ENCODE assay signal across 1 cellular context in the genomic region with DNA sequence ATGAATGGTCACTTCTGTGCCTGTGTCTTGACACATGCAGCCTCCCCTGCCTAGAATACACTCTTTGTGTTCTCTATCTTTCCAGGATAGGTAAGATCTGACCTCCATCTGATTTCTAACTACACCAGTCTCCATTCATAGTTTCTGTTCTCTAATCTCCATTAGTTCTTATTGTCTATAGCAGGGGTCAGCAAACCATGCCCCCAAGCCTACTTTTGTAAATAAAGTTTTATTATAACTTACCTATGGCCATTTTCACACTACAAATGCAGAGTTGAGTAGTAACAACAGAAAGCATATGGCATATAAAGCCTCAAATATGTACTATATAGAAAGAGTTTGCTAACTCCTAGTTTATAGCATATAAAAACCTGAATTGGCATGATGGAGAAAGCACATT.
TF ChIP-seq lines count a peak whose summit lies in the region.

No MANE protein-coding gene starts in this region.

TF ChIP-seq in GM23338, 12 proteins besides CTCF, POLR2A, EP300 and RAD21 (continued from another document):
- TF ChIP-seq, protein P1, sequence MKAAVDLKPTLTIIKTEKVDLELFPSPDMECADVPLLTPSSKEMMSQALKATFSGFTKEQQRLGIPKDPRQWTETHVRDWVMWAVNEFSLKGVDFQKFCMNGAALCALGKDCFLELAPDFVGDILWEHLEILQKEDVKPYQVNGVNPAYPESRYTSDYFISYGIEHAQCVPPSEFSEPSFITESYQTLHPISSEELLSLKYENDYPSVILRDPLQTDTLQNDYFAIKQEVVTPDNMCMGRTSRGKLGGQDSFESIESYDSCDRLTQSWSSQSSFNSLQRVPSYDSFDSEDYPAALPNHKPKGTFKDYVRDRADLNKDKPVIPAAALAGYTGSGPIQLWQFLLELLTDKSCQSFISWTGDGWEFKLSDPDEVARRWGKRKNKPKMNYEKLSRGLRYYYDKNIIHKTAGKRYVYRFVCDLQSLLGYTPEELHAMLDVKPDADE (IDR thresholded peaks at IDR 0.05), result no peak
